In the genomic region with DNA sequence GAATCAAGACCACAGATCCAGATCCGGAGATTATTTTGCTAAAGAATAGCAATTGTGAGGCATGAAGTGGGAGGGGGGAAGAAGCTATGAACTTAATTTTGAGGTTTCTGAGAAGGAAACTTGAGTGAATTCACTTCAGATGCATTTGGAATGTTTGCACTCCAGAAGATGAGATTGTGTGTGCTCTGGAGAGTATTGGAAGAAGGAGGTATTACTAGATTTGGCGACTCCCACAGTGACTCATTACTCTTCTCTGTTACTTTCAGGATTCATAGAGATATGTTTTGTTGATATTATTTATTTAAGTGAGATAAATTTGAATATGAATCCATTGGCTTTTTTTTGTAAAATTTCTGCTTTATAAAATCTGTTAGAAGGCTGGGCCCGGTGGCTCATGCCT, we compare ENCODE assay signal across 39 cellular contexts.
"Had no signal": no experiment of that assay in that cellular context is flagged by ENCODE, and none has a peak within 500 bp of the region (broad histone marks: within the 10 kb centered on the region; RNA-seq: fewer than 3 reads in every experiment).

No MANE protein-coding gene starts in this region.

- H3K9me3 ChIP-seq: adrenal gland, ascending aorta, body of pancreas, breast epithelium had no signal

- DNase-seq: activated effector memory CD4-positive, alpha-beta T cell treated with anti-CD3 and anti-CD28 coated beads, Interleukin-2, amount 50 U/mL, for 16 hours; activated effector memory CD4-positive, alpha-beta T cell treated with Interleukin-2 at 50 U/mL for 16 hours; activated gamma-delta T cell; activated gamma-delta T cell treated with Interleukin-2 at 50 U/mL for 16 hours; activated naive CD4-positive, alpha-beta T cell; activated naive CD4-positive, alpha-beta T cell treated with anti-CD3 and anti-CD28 coated beads for 36 hours; activated naive CD4-positive, alpha-beta T cell treated with anti-CD3 and anti-CD28 coated beads, Interleukin-2, amount 10 ng/mL, durations not matched to agents 7 days and 5 days; activated naive CD4-positive, alpha-beta T cell treated with anti-CD3 and anti-CD28 coated beads, Interleukin-2, amount 50 U/mL, for 16 hours; activated naive CD4-positive, alpha-beta T cell treated with Interleukin-2 at 50 U/mL for 16 hours; activated naive CD8-positive, alpha-beta T cell treated with anti-CD3 and anti-CD28 coated beads for 36 hours; activated naive CD8-positive, alpha-beta T cell treated with anti-CD3 and anti-CD28 coated beads, Interleukin-2, amount 10 ng/mL, durations not matched to agents 7 days and 5 days; activated naive CD8-positive, alpha-beta T cell treated with anti-CD3 and anti-CD28 coated beads, Interleukin-2, amount 50 U/mL, for 24 hours; activated T-cell treated with anti-CD3 and anti-CD28 coated beads, Interleukin-2, amount 50 U/mL, for 1 hour; activated T-cell treated with anti-CD3 and anti-CD28 coated beads, Interleukin-2, amount 50 U/mL, for 24 hours; activated T-cell treated with anti-CD3 and anti-CD28 coated beads, Interleukin-2, amount 50 U/mL, for 4 hours; activated T-cell treated with anti-CD3 and anti-CD28 coated beads, Interleukin-2, amount 50 U/mL, for 48 hours; activated T-cell treated with anti-CD3 and anti-CD28 coated beads, Interleukin-2, amount 50 U/mL, for 72 hours; adrenal gland; amniotic stem cell; amygdala; anterior cingulate cortex; aorta; body of pancreas; brain microvascular endothelial cell; caudate nucleus; central memory CD4-positive, alpha-beta T cell; cerebellar nuclear complex had no signal

- H3K27me3 Mint-ChIP-seq: activated naive CD4-positive, alpha-beta T cell treated with anti-CD3 and anti-CD28 coated beads, Interleukin-2, amount 10 ng/mL, durations not matched to agents 7 days and 5 days; activated naive CD4-positive, alpha-beta T cell treated with anti-CD3 and anti-CD28 coated beads, Interleukin-2, amount 50 U/mL, for 24 hours; activated naive CD8-positive, alpha-beta T cell; activated naive CD8-positive, alpha-beta T cell treated with anti-CD3 and anti-CD28 coated beads for 36 hours; activated naive CD8-positive, alpha-beta T cell treated with anti-CD3 and anti-CD28 coated beads, Interleukin-2, amount 10 ng/mL, durations not matched to agents 7 days and 5 days; activated naive CD8-positive, alpha-beta T cell treated with anti-CD3 and anti-CD28 coated beads, Interleukin-2, amount 50 U/mL, for 24 hours; activated T-cell treated with anti-CD3 and anti-CD28 coated beads, Interleukin-2, amount 50 U/mL, for 24 hours; activated T-helper 17 cell treated with anti-CD3 and anti-CD28 coated beads, Interleukin-2, amount 50 U/mL, for 72 hours; central memory CD8-positive, alpha-beta T cell had no signal

- H3K4me3 ChIP-seq: adrenal gland, ascending aorta, body of pancreas, breast epithelium, cardiac muscle cell had no signal

- H3K27ac ChIP-seq: adrenal gland, ascending aorta, body of pancreas, brain microvascular endothelial cell, breast epithelium, cardiac muscle cell had no signal

- H3K27me3 ChIP-seq: adrenal gland, ascending aorta, body of pancreas, brain microvascular endothelial cell, breast epithelium, cardiac muscle cell had no signal

- H3K27ac Mint-ChIP-seq: activated naive CD4-positive, alpha-beta T cell treated with anti-CD3 and anti-CD28 coated beads for 36 hours; activated naive CD4-positive, alpha-beta T cell treated with anti-CD3 and anti-CD28 coated beads, Interleukin-2, amount 10 ng/mL, durations not matched to agents 7 days and 5 days; activated naive CD4-positive, alpha-beta T cell treated with anti-CD3 and anti-CD28 coated beads, Interleukin-2, amount 50 U/mL, for 24 hours; activated naive CD4-positive, alpha-beta T cell treated with anti-CD3 and anti-CD28 coated beads, Interleukin-2, amount 50 U/mL, for 72 hours; activated naive CD8-positive, alpha-beta T cell; activated naive CD8-positive, alpha-beta T cell treated with anti-CD3 and anti-CD28 coated beads for 36 hours; activated naive CD8-positive, alpha-beta T cell treated with anti-CD3 and anti-CD28 coated beads, Interleukin-2, amount 10 ng/mL, durations not matched to agents 7 days and 5 days; activated naive CD8-positive, alpha-beta T cell treated with anti-CD3 and anti-CD28 coated beads, Interleukin-2, amount 50 U/mL, for 24 hours; activated T-cell treated with anti-CD3 and anti-CD28 coated beads, Interleukin-2, amount 50 U/mL, for 24 hours; activated T-cell treated with anti-CD3 and anti-CD28 coated beads, Interleukin-2, amount 50 U/mL, for 72 hours; activated T-helper 1 cell treated with anti-CD3 and anti-CD28 coated beads, Interleukin-12 subunit alpha, Interleukin-12 subunit beta, Interleukin-2, Interleukin-4 antibody, amounts not matched to agents 30 ng/mL and 10 ng/mL and 1 ng/mL, durations not matched to agents 14 hours and 24 hours and 36 hours; activated T-helper 17 cell treated with anti-CD3 and anti-CD28 coated beads, Interleukin-2, amount 50 U/mL, for 72 hours; activated T-helper 2 cell treated with anti-CD3 and anti-CD28 coated beads, Interferon-gamma antibody, Interleukin-2, Interleukin-4, amounts not matched to agents 10 μg/mL and 5 μg/mL and 100 μg/mL, durations not matched to agents 14 hours and 24 hours and 36 hours; brain had no signal

- H3K4me1 Mint-ChIP-seq: activated naive CD4-positive, alpha-beta T cell treated with anti-CD3 and anti-CD28 coated beads, Interleukin-2, amount 10 ng/mL, durations not matched to agents 7 days and 5 days; activated naive CD4-positive, alpha-beta T cell treated with anti-CD3 and anti-CD28 coated beads, Interleukin-2, amount 50 U/mL, for 24 hours; activated naive CD8-positive, alpha-beta T cell treated with anti-CD3 and anti-CD28 coated beads for 36 hours; activated naive CD8-positive, alpha-beta T cell treated with anti-CD3 and anti-CD28 coated beads, Interleukin-2, amount 10 ng/mL, durations not matched to agents 7 days and 5 days; activated naive CD8-positive, alpha-beta T cell treated with anti-CD3 and anti-CD28 coated beads, Interleukin-2, amount 50 U/mL, for 24 hours; activated T-helper 17 cell treated with anti-CD3 and anti-CD28 coated beads, Interleukin-2, amount 50 U/mL, for 72 hours; brain; central memory CD8-positive, alpha-beta T cell had no signal

- H3K36me3 ChIP-seq: adrenal gland, ascending aorta, brain microvascular endothelial cell, breast epithelium, cardiac muscle cell had no signal

- H3K4me3 Mint-ChIP-seq: activated naive CD4-positive, alpha-beta T cell treated with anti-CD3 and anti-CD28 coated beads for 36 hours; activated naive CD4-positive, alpha-beta T cell treated with anti-CD3 and anti-CD28 coated beads, Interleukin-2, amount 10 ng/mL, durations not matched to agents 7 days and 5 days; activated naive CD4-positive, alpha-beta T cell treated with anti-CD3 and anti-CD28 coated beads, Interleukin-2, amount 50 U/mL, for 24 hours; activated naive CD8-positive, alpha-beta T cell; activated naive CD8-positive, alpha-beta T cell treated with anti-CD3 and anti-CD28 coated beads for 36 hours; activated naive CD8-positive, alpha-beta T cell treated with anti-CD3 and anti-CD28 coated beads, Interleukin-2, amount 10 ng/mL, durations not matched to agents 7 days and 5 days; activated naive CD8-positive, alpha-beta T cell treated with anti-CD3 and anti-CD28 coated beads, Interleukin-2, amount 50 U/mL, for 24 hours; activated T-cell treated with anti-CD3 and anti-CD28 coated beads, Interleukin-2, amount 50 U/mL, for 24 hours; activated T-cell treated with anti-CD3 and anti-CD28 coated beads, Interleukin-2, amount 50 U/mL, for 4 hours; activated T-cell treated with anti-CD3 and anti-CD28 coated beads, Interleukin-2, amount 50 U/mL, for 72 hours; activated T-helper 1 cell treated with anti-CD3 and anti-CD28 coated beads, Interleukin-12 subunit alpha, Interleukin-12 subunit beta, Interleukin-2, Interleukin-4 antibody, amounts not matched to agents 30 ng/mL and 10 ng/mL and 1 ng/mL, durations not matched to agents 14 hours and 24 hours and 36 hours; activated T-helper 17 cell treated with anti-CD3 and anti-CD28 coated beads, Interleukin-2, amount 50 U/mL, for 72 hours; brain; central memory CD8-positive, alpha-beta T cell had no signal

- ATAC-seq: activated naive CD4-positive, alpha-beta T cell treated with anti-CD3 and anti-CD28 coated beads, Interleukin-2, amount 50 U/mL, for 72 hours; activated naive CD8-positive, alpha-beta T cell treated with anti-CD3 and anti-CD28 coated beads, Interleukin-2, amount 50 U/mL, for 24 hours; activated T-cell treated with anti-CD3 and anti-CD28 coated beads, Interleukin-2, amount 50 U/mL, for 4 hours; activated T-cell treated with anti-CD3 and anti-CD28 coated beads, Interleukin-2, amount 50 U/mL, for 72 hours; activated T-helper 17 cell treated with anti-CD3 and anti-CD28 coated beads, Interleukin-2, amount 50 U/mL, for 72 hours; body of pancreas had no signal

- FAIRE-seq: astrocyte had no signal

- H3K36me3 Mint-ChIP-seq: activated naive CD4-positive, alpha-beta T cell treated with anti-CD3 and anti-CD28 coated beads, Interleukin-2, amount 10 ng/mL, durations not matched to agents 7 days and 5 days; activated naive CD4-positive, alpha-beta T cell treated with anti-CD3 and anti-CD28 coated beads, Interleukin-2, amount 50 U/mL, for 24 hours; activated naive CD8-positive, alpha-beta T cell; activated naive CD8-positive, alpha-beta T cell treated with anti-CD3 and anti-CD28 coated beads for 36 hours; activated naive CD8-positive, alpha-beta T cell treated with anti-CD3 and anti-CD28 coated beads, Interleukin-2, amount 10 ng/mL, durations not matched to agents 7 days and 5 days; brain had no signal

- H3K4me1 ChIP-seq: adrenal gland, ascending aorta, body of pancreas, breast epithelium had no signal
